24 cellular contexts compared by ENCODE assay signal in the genomic region with DNA sequence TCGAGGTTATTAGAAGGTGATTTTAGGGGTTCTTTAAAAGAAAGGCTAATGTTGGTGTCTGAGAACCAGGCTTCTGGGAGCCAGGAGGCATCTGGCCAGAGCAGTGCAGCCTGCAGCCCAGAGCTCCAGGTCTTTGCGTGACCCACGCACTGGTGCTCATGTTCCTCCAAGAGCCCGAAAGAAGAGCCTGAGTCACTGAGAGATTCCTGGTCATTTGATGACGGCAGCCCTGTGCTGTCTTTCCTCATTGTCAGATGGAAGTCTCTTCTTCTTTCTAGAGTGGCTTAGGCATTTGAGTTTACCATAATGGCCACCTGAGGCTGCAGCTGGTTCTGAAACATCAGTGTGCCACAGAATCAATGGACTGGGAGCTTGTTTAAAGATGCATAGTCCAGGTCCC.
"Had no signal": no experiment of that assay in that cellular context is flagged by ENCODE, and none has a peak within 500 bp of the region (broad histone marks: within the 10 kb centered on the region; RNA-seq: fewer than 3 reads in every experiment).

No MANE protein-coding gene starts in this region.

- H3K36me3 ChIP-seq: gastrocnemius medialis, left lung, neural progenitor cell, right atrium auricular region, stomach, thyroid gland had no signal

- H3K4me3 ChIP-seq: gastrocnemius medialis, left lung, neural progenitor cell, right atrium auricular region, stomach, thyroid gland had no signal

- H3K27me3 ChIP-seq: gastrocnemius medialis, left lung, neural progenitor cell, right atrium auricular region, stomach, thyroid gland had no signal

- H3K27ac ChIP-seq: epithelial cell of prostate, gastrocnemius medialis, left lung, neural progenitor cell, parathyroid adenoma, right atrium auricular region, stomach, thyroid gland had no signal

- H3K9me3 ChIP-seq: gastrocnemius medialis, left lung, right atrium auricular region, stomach, thyroid gland had no signal

- ATAC-seq: esophagus mucosa; gastrocnemius medialis; left cardiac atrium; left lung; naive thymus-derived CD4-positive, alpha-beta T cell; sciatic nerve; stimulated activated effector memory CD8-positive, alpha-beta T cell treated with anti-CD3 and anti-CD28 coated beads, Interleukin-12 subunit alpha, Interleukin-12 subunit beta, amount 100 ng/mL, for 72 hours had no signal

- H3K4me1 ChIP-seq: gastrocnemius medialis, neural progenitor cell, stomach, thyroid gland had no signal

- DNase-seq: effector CD8-positive, alpha-beta T cell; endodermal cell; foreskin fibroblast; gastrocnemius medialis; head of caudate nucleus; kidney; left cardiac atrium; left lung; mesendoderm; midbrain; naive thymus-derived CD4-positive, alpha-beta T cell; stimulated activated CD4-positive, alpha-beta T cell treated with anti-CD3 and anti-CD28 coated beads, Interleukin-2, amount 100 ng/mL, for 24 hours; stimulated activated CD4-positive, alpha-beta T cell treated with anti-CD3 and anti-CD28 coated beads, Interleukin-4, amount 100 ng/mL, for 24 hours; stimulated activated naive CD4-positive, alpha-beta T cell treated with Interleukin-2 at 50 U/mL for 16 hours; stomach; thyroid gland; trophoblast cell had no signal
